Comparison of ENCODE assay signal across 24 cellular contexts in the genomic region with DNA sequence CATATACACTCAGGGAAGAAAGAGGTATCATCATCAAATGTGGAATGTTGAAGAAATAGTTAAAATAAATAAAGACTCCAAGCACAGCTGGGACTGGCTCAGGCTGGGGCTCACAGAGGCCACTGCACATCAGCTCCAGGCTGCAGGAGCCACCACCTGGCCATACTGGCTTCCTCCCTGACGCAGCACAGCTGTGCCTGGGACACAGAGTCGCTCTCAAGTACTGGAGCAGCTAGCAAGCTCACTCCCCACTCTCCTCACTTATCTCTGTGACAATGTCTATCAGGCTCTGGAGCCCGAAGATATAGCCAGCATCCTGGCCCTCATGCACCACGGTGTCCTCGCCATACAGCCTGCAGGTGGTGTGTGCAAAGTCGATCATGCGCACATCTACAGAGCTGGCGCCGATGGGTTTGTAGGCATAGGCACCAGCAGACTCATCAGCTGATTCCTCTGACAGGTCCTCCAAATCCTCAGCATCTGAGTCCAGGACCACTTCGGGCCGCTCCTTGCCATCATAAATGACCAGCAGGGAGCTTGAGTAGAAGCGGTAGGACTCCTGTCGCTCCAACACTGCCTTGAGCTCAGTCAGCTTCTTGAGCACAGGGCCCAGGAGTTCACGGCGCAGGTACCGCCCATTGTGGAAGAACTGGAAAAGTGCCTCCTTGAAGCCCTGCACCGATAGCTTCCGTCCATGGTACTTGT. TPM values are rescaled to one million over a fixed set of nuclear protein-coding genes. Genes with fewer than 3 reads are reported as not detected.
DNase-seq lines count a peak whose midpoint lies in the region; ATAC-seq, FAIRE-seq and TF ChIP-seq lines count a peak whose summit lies in the region.
"Had no signal": no experiment of that assay in that cellular context is flagged by ENCODE, and none has a peak within 500 bp of the region (broad histone marks: within the 10 kb centered on the region; RNA-seq: fewer than 3 reads in every experiment).

No MANE protein-coding gene starts in this region.

- H3K9me3 Mint-ChIP-seq in immature natural killer cell: no peaks in the 10 kb centered on the region
- no peaks in the 10 kb centered on the region for H3K9me3 Mint-ChIP-seq in activated CD4-positive, alpha-beta memory T cell treated with anti-CD3 and anti-CD28 coated beads for 36 hours
- H3K9me3 Mint-ChIP-seq: activated naive CD8-positive, alpha-beta T cell treated with anti-CD3 and anti-CD28 coated beads, Interleukin-2, amount 10 ng/mL, durations not matched to agents 7 days and 5 days; activated T-helper 2 cell treated with anti-CD3 and anti-CD28 coated beads, Interferon-gamma antibody, Interleukin-2, Interleukin-4, amounts not matched to agents 10 μg/mL and 5 μg/mL and 100 μg/mL, durations not matched to agents 14 hours and 24 hours and 36 hours; CD4-positive, alpha-beta T cell; natural killer cell; stimulated activated effector memory CD8-positive, alpha-beta T cell treated with anti-CD3 and anti-CD28 coated beads, Interleukin-12 subunit alpha, Interleukin-12 subunit beta, amount 100 ng/mL, for 72 hours; T-cell had no signal

- CTCF ChIA-PET in K562 (lab: Yijun Ruan, JAX; ENCODE audit: low intra/inter-chr PET ratio): no interaction called here
- CTCF ChIA-PET in activated CD4-positive, alpha-beta memory T cell treated with anti-CD3 and anti-CD28 coated beads for 36 hours (lab: Charles Lee): interaction anchor here (0.6 to 3.1 kb wide), 2 partner anchors 20 to 51 kb away, joined by 3 to 15 read pairs; no protein-coding TSS in a partner anchor

- 75% methylated on average over 18 of the region's 18 CpGs for WGBS in right cardiac atrium
- 75% methylated on average over 15 of the region's 18 CpGs for WGBS in K562 (ENCODE audit: insufficient coverage, low coverage, missing lambda C conversion rate)

- peaks cover 19 to 34% of the 10 kb centered on the region in 2 donors for H3K4me1 Mint-ChIP-seq in immature natural killer cell
- peaks cover 22% of the 10 kb centered on the region for H3K4me1 Mint-ChIP-seq in activated CD4-positive, alpha-beta memory T cell treated with anti-CD3 and anti-CD28 coated beads for 36 hours (ENCODE audit: low read depth)

- FAIRE-seq in K562 (lab: Jason Lieb, UNC): no peak
- FAIRE-seq: GM12891 had no signal

- H3K79me2 ChIP-seq in K562 (ENCODE audit: control insufficient read depth, insufficient read depth, low read length): peaks cover 24% of the 10 kb centered on the region

- H3K9me3 ChIP-seq in left ventricle myocardium inferior (replicated peaks) (no peaks in the 10 kb centered on the region), right cardiac atrium (ENCODE audit: control insufficient read depth, low read length) (no peaks in the 10 kb centered on the region), K562 (replicated peaks; ENCODE audit: control insufficient read depth, insufficient read depth, low read depth, low read length) (no peaks in the 10 kb centered on the region), upper lobe of right lung (no peaks in the 10 kb centered on the region)
- H3K9me3 ChIP-seq: testis had no signal

- no TSS peak for BruUV-seq in K562 (replicated peaks; lab: Mats Ljungman, UMichigan)

- peak overlapping the region in 1 of 5 donors; percentile 65 for H3K4me3 Mint-ChIP-seq in immature natural killer cell
- H3K4me3 Mint-ChIP-seq in activated CD4-positive, alpha-beta memory T cell treated with anti-CD3 and anti-CD28 coated beads for 36 hours: no peak overlapping the region
- H3K4me3 Mint-ChIP-seq: activated naive CD8-positive, alpha-beta T cell treated with anti-CD3 and anti-CD28 coated beads, Interleukin-2, amount 10 ng/mL, durations not matched to agents 7 days and 5 days; CD4-positive, alpha-beta T cell; natural killer cell; stimulated activated effector memory CD8-positive, alpha-beta T cell treated with anti-CD3 and anti-CD28 coated beads, Interleukin-12 subunit alpha, Interleukin-12 subunit beta, amount 100 ng/mL, for 72 hours; T-cell had no signal

- H3K27me3 Mint-ChIP-seq in immature natural killer cell (ENCODE audit: low read depth in 3 of 3): peaks cover 0 to 4% (median 2%) of the 10 kb centered on the region in 3 donors
- no peaks in the 10 kb centered on the region for H3K27me3 Mint-ChIP-seq in activated CD4-positive, alpha-beta memory T cell treated with anti-CD3 and anti-CD28 coated beads for 36 hours
- H3K27me3 Mint-ChIP-seq: activated naive CD8-positive, alpha-beta T cell treated with anti-CD3 and anti-CD28 coated beads, Interleukin-2, amount 10 ng/mL, durations not matched to agents 7 days and 5 days; CD4-positive, alpha-beta T cell; T-cell had no signal

- H3K36me3 ChIP-seq in left ventricle myocardium inferior (peaks cover 60% of the 10 kb centered on the region), K562 (ENCODE audit: control insufficient read depth, insufficient read depth, low read length) (peaks cover 63% of the 10 kb centered on the region), upper lobe of right lung (peaks cover 61% of the 10 kb centered on the region)

- no peak for TF ChIP-seq POLR2A in K562 (conservative IDR thresholded peaks at IDR 0.05)

- DNase-seq in left ventricle myocardium inferior (no peak), right cardiac atrium (no peak), K562 (ENCODE audit: extremely low read depth in 1 of 4, low spot score in 3 of 4) (no peak), upper lobe of right lung (peak; percentile 53), immature natural killer cell (no peak)
- no peak for DNase-seq in activated CD4-positive, alpha-beta memory T cell treated with anti-CD3 and anti-CD28 coated beads for 36 hours
- DNase-seq: ACHN; activated CD4-positive, alpha-beta T cell treated with anti-CD3 and anti-CD28 coated beads for 48 hours; activated naive CD8-positive, alpha-beta T cell treated with anti-CD3 and anti-CD28 coated beads, Interleukin-2, amount 10 ng/mL, durations not matched to agents 7 days and 5 days; CD4-positive, alpha-beta T cell; DMS79; left cardiac atrium; MM.1S; natural killer cell; NCI-H146; NCI-H69; SIG-M5; T-cell; testis had no signal

- peak overlapping the region in 2 of 6 donors; percentile 17 to 27 for H3K27ac Mint-ChIP-seq in immature natural killer cell
- H3K27ac Mint-ChIP-seq in activated CD4-positive, alpha-beta memory T cell treated with anti-CD3 and anti-CD28 coated beads for 36 hours: no peak overlapping the region
- H3K27ac Mint-ChIP-seq: activated naive CD8-positive, alpha-beta T cell treated with anti-CD3 and anti-CD28 coated beads, Interleukin-2, amount 10 ng/mL, durations not matched to agents 7 days and 5 days; activated T-helper 2 cell treated with anti-CD3 and anti-CD28 coated beads, Interferon-gamma antibody, Interleukin-2, Interleukin-4, amounts not matched to agents 10 μg/mL and 5 μg/mL and 100 μg/mL, durations not matched to agents 14 hours and 24 hours and 36 hours; CD4-positive, alpha-beta T cell; stimulated activated effector memory CD8-positive, alpha-beta T cell treated with anti-CD3 and anti-CD28 coated beads, Interleukin-12 subunit alpha, Interleukin-12 subunit beta, amount 100 ng/mL, for 72 hours had no signal

- H3K4me1 ChIP-seq in left ventricle myocardium inferior: peaks cover 58% of the 10 kb centered on the region
- peaks cover 8% of the 10 kb centered on the region for H3K4me1 ChIP-seq in right cardiac atrium (ENCODE audit: control insufficient read depth, insufficient read depth, low read length)
- H3K4me1 ChIP-seq in K562 (replicated peaks in 1 of 2; ENCODE audit: control insufficient read depth in 2 of 2, insufficient read depth in 2 of 2, low read length in 2 of 2): peaks cover 21 to 26% of the 10 kb centered on the region in 2 experiments; a peak in 4 of 5 replicates
- H3K4me1 ChIP-seq in upper lobe of right lung: peaks cover 22% of the 10 kb centered on the region

- peak overlapping the region in 1 of 2 experiments; percentile 13; a peak in 1 of 4 replicates for H3K9ac ChIP-seq in K562 (ENCODE audit: insufficient read depth in 1 of 2, low read depth in 2 of 2, low read length in 2 of 2)
- H3K9ac ChIP-seq: parathyroid adenoma had no signal

- intact Hi-C loops in left ventricle myocardium inferior (cut with micrococcal nuclease): no loop called here
- intact Hi-C loops in right cardiac atrium (cut with DNase I): no loop called here
- intact Hi-C loops in K562 (cut with micrococcal nuclease): no loop called here
- intact Hi-C loops in upper lobe of right lung (cut with DNase I): no loop called here
- intact Hi-C loops in activated CD4-positive, alpha-beta memory T cell treated with anti-CD3 and anti-CD28 coated beads for 36 hours (cut with micrococcal nuclease): no loop called here

- TF ChIP-seq RAD21 in K562 (CRISPR knock-in tag; conservative IDR thresholded peaks at IDR 0.05 in 1 of 2, IDR thresholded peaks at IDR 0.05 in 1 of 2): no peak

- H3K4me2 ChIP-seq in K562 (ENCODE audit: insufficient read depth, low read length): no peak overlapping the region

- peaks cover 5 to 19% (median 13%) of the 10 kb centered on the region in 3 donors for H3K36me3 Mint-ChIP-seq in immature natural killer cell
- peaks cover 28% of the 10 kb centered on the region for H3K36me3 Mint-ChIP-seq in activated CD4-positive, alpha-beta memory T cell treated with anti-CD3 and anti-CD28 coated beads for 36 hours

- POLR2A ChIA-PET in K562 (lab: Yijun Ruan, JAX): interaction anchor here (0.5 to 1.1 kb wide), 3 partner anchors 8 to 220 kb away, joined by 3 to 4 read pairs (median 4); no protein-coding TSS in a partner anchor
- POLR2A ChIA-PET in activated CD4-positive, alpha-beta memory T cell treated with anti-CD3 and anti-CD28 coated beads for 36 hours (lab: Charles Lee): no interaction called here

- in situ Hi-C loops in K562 (cut with MboI): no loop called here

- ATAC-seq in right cardiac atrium: no peak
- ATAC-seq in K562: no peak
- ATAC-seq in upper lobe of right lung: no peak
- ATAC-seq: left cardiac atrium; natural killer cell; stimulated activated effector memory CD8-positive, alpha-beta T cell treated with anti-CD3 and anti-CD28 coated beads, Interleukin-12 subunit alpha, Interleukin-12 subunit beta, amount 100 ng/mL, for 72 hours; T-cell had no signal

- no peaks in the 10 kb centered on the region for H3K9me1 ChIP-seq in K562 (ENCODE audit: control insufficient read depth, insufficient read depth, low read length)

- H2AFZ ChIP-seq in K562 (ENCODE audit: low read depth, low read length): no peak overlapping the region
- H2AFZ ChIP-seq: parathyroid adenoma had no signal

- TF ChIP-seq EP300 in K562 (IDR thresholded peaks at IDR 0.05; ENCODE audit: low read length): no peak

- H3K4me3 ChIP-seq in left ventricle myocardium inferior: no peak overlapping the region
- no peak overlapping the region for H3K4me3 ChIP-seq in right cardiac atrium (ENCODE audit: low read length)
- no peak overlapping the region for H3K4me3 ChIP-seq in K562
- no peak overlapping the region for H3K4me3 ChIP-seq in upper lobe of right lung
- H3K4me3 ChIP-seq: testis had no signal

- H3K27ac ChIP-seq in left ventricle myocardium inferior (replicated peaks) (peak overlapping the region; percentile 15), right cardiac atrium (ENCODE audit: low read length) (no peak overlapping the region), K562 (ENCODE audit: extremely low read depth, low read depth, low read length) (no peak overlapping the region; the same call in 2 of the 3 replicates), upper lobe of right lung (no peak overlapping the region)
- H3K27ac ChIP-seq: HL-60, testis had no signal

- H4K20me1 ChIP-seq in K562 (replicated peaks; ENCODE audit: control insufficient read depth, insufficient read depth, low read length): peaks cover 13% of the 10 kb centered on the region; the same call in 1 of the 2 replicates

- TF ChIP-seq CTCF in left ventricle myocardium inferior (IDR thresholded peaks at IDR 0.05; ENCODE audit: borderline replicate concordance): no peak
- TF ChIP-seq CTCF in K562 (IDR thresholded peaks at IDR 0.05 in 2 of 3, conservative IDR thresholded peaks at IDR 0.05 in 1 of 3; ENCODE audit: insufficient read depth in 2 of 3, low read depth in 1 of 3, low read length in 3 of 3): no peak
- TF ChIP-seq CTCF in upper lobe of right lung (IDR thresholded peaks at IDR 0.05): no peak

- H3K27me3 ChIP-seq in left ventricle myocardium inferior (ENCODE audit: low read depth) (no peaks in the 10 kb centered on the region), right cardiac atrium (ENCODE audit: control insufficient read depth, insufficient read depth) (no peaks in the 10 kb centered on the region), K562 (ENCODE audit: control insufficient read depth in 2 of 2, insufficient read depth in 2 of 2, low read length in 2 of 2) (no peaks in the 10 kb centered on the region), upper lobe of right lung (no peaks in the 10 kb centered on the region)
- H3K27me3 ChIP-seq: testis had no signal

RNA-seq across cellular contexts. Expression of gene NCKIPSD, which starts 2.5 kb away (rescaled TPM):
- total RNA-seq in left ventricle myocardium inferior (17.0 TPM), right cardiac atrium (10 to 100 TPM; 31.1 to 49.8 (median 42.1) TPM), K562 (2014; rRNA removed) (12.3 and 18.7 TPM in 2 replicates), K562 (2014; rRNA removed; fragmentation: Illumina TruSeq; extraction: Trizol) (4.1 and 6.3 TPM in 2 replicates), K562 (2015; rRNA removed; fragmentation: Illumina TruSeq; extraction: Trizol) (9.7 and 10.0 TPM in 2 replicates), K562 (2021) (17.3 and 20.1 TPM in 2 replicates), upper lobe of right lung (18.3 TPM)
- polyA plus RNA-seq in right cardiac atrium (32.5 TPM), K562 (2011; rRNA removed) (24.4 and 35.6 TPM in 2 replicates), K562 (2014; fragmentation: Illumina TruSeq; extraction: Trizol) (15.0 and 16.2 TPM in 2 replicates), K562 (2014; fragmentation: Nextera tagmentation; extraction: Ambion mirVana) (1 to 10 TPM in 1 of 2 experiments, under 1 TPM in 1; 0.49 to 1.7 TPM), K562 (2014; rRNA removed) (17.8 and 21.4 TPM in 2 replicates), immature natural killer cell (1 to 10 TPM; 4.8 to 8.7 (median 5.6) TPM)
- total RNA-seq in K562 (2011; cell fraction: chromatin; rRNA removed; ENCODE audit: low replicate concordance): 29.1 and 109 TPM in 2 replicates
- 55.4 and 58.4 TPM in 2 replicates for total RNA-seq in K562 (2011; cell fraction: nucleolus; rRNA removed)
- total RNA-seq in K562 (2011; cell fraction: nucleoplasm; rRNA removed): 33.2 and 33.4 TPM in 2 replicates
- 38.2 and 70.0 TPM in 2 replicates for polyA plus RNA-seq in K562 (2011; cell fraction: cytosol; rRNA removed)
- 114 and 150 TPM in 2 replicates for polyA plus RNA-seq in K562 (2011; cell fraction: nucleus; rRNA removed)
- polyA plus RNA-seq in K562 (2012): 14.6 and 23.0 TPM in 2 replicates
- polyA minus RNA-seq in K562 (2011; rRNA and poly(A)+ RNA removed): 14.6 and 22.5 TPM in 2 replicates
- 25.6 and 29.7 TPM in 2 replicates for polyA minus RNA-seq in K562 (2011; cell fraction: cytosol; rRNA and poly(A)+ RNA removed)
- 33.0 and 36.1 TPM in 2 replicates for polyA minus RNA-seq in K562 (2011; cell fraction: nucleus; rRNA and poly(A)+ RNA removed)
- total RNA-seq in activated CD4-positive, alpha-beta memory T cell treated with anti-CD3 and anti-CD28 coated beads for 36 hours: 10 to 100 TPM; 36.5 to 38.5 TPM

RNA-seq across cellular contexts. Expression of gene CELSR3, which starts 25.5 kb away (rescaled TPM):
- total RNA-seq in left ventricle myocardium inferior (0.14 TPM), right cardiac atrium (under 1 TPM; 0.20 to 0.33 (median 0.27) TPM), K562 (2014; rRNA removed) (0.64 and 0.98 TPM in 2 replicates), K562 (2014; rRNA removed; fragmentation: Illumina TruSeq; extraction: Trizol) (0.47 and 0.48 TPM in 2 replicates), K562 (2015; rRNA removed; fragmentation: Illumina TruSeq; extraction: Trizol) (0.76 and 0.79 TPM in 2 replicates), K562 (2021) (1.6 and 2.1 TPM in 2 replicates), upper lobe of right lung (1.2 TPM)
- polyA plus RNA-seq in right cardiac atrium (0.27 TPM), K562 (2011; rRNA removed) (0.84 and 0.93 TPM in 2 replicates), K562 (2014; fragmentation: Illumina TruSeq; extraction: Trizol) (1.1 and 1.5 TPM in 2 replicates), K562 (2014; fragmentation: Nextera tagmentation; extraction: Ambion mirVana) (under 1 TPM; 0.10 to 0.20 TPM), K562 (2014; rRNA removed) (1.3 and 2.7 TPM in 2 replicates), immature natural killer cell (under 1 TPM in 2 of 3 donors, not detected in 1; 0.46 to 0.48 TPM)
- 5.4 and 13.8 TPM in 2 replicates for total RNA-seq in K562 (2011; cell fraction: chromatin; rRNA removed; ENCODE audit: low replicate concordance)
- total RNA-seq in K562 (2011; cell fraction: nucleolus; rRNA removed): 7.0 and 9.3 TPM in 2 replicates
- 6.1 and 6.5 TPM in 2 replicates for total RNA-seq in K562 (2011; cell fraction: nucleoplasm; rRNA removed)
- 0.87 and 1.8 TPM in 2 replicates for polyA plus RNA-seq in K562 (2011; cell fraction: cytosol; rRNA removed)
- polyA plus RNA-seq in K562 (2011; cell fraction: nucleus; rRNA removed): 5.5 and 8.2 TPM in 2 replicates
- 1.5 and 1.6 TPM in 2 replicates for polyA plus RNA-seq in K562 (2012)
- polyA minus RNA-seq in K562 (2011; rRNA and poly(A)+ RNA removed): 0.78 and 1.9 TPM in 2 replicates
- 1.8 and 2.0 TPM in 2 replicates for polyA minus RNA-seq in K562 (2011; cell fraction: cytosol; rRNA and poly(A)+ RNA removed)
- polyA minus RNA-seq in K562 (2011; cell fraction: nucleus; rRNA and poly(A)+ RNA removed): 2.7 and 3.0 TPM in 2 replicates
- 1 to 10 TPM; 6.9 to 7.5 TPM for total RNA-seq in activated CD4-positive, alpha-beta memory T cell treated with anti-CD3 and anti-CD28 coated beads for 36 hours

RNA-seq across cellular contexts. Expression of gene IP6K2, which starts 28.8 kb away (rescaled TPM):
- total RNA-seq in left ventricle myocardium inferior: 23.5 TPM
- 10 to 100 TPM; 21.2 to 43.2 (median 33.8) TPM for total RNA-seq in right cardiac atrium
- polyA plus RNA-seq in right cardiac atrium: 57.8 TPM
- 178 and 218 TPM in 2 replicates for total RNA-seq in K562 (2011; cell fraction: chromatin; rRNA removed; ENCODE audit: low replicate concordance)
- 134 and 138 TPM in 2 replicates for total RNA-seq in K562 (2011; cell fraction: nucleolus; rRNA removed)
- 174 and 186 TPM in 2 replicates for total RNA-seq in K562 (2011; cell fraction: nucleoplasm; rRNA removed)
- 46.1 and 50.4 TPM in 2 replicates for total RNA-seq in K562 (2014; rRNA removed)
- 37.6 and 38.9 TPM in 2 replicates for total RNA-seq in K562 (2014; rRNA removed; fragmentation: Illumina TruSeq; extraction: Trizol)
- 46.9 and 48.8 TPM in 2 replicates for total RNA-seq in K562 (2015; rRNA removed; fragmentation: Illumina TruSeq; extraction: Trizol)
- 41.3 and 48.0 TPM in 2 replicates for total RNA-seq in K562 (2021)
- polyA plus RNA-seq in K562 (2011; rRNA removed): 60.2 and 102 TPM in 2 replicates
- 75.7 and 102 TPM in 2 replicates for polyA plus RNA-seq in K562 (2011; cell fraction: cytosol; rRNA removed)
- 547 and 559 TPM in 2 replicates for polyA plus RNA-seq in K562 (2011; cell fraction: nucleus; rRNA removed)
- 50.4 and 55.4 TPM in 2 replicates for polyA plus RNA-seq in K562 (2012)
- 57.1 and 79.3 TPM in 2 replicates for polyA plus RNA-seq in K562 (2014; fragmentation: Illumina TruSeq; extraction: Trizol)
- 10 to 100 TPM; 19.6 to 26.3 TPM for polyA plus RNA-seq in K562 (2014; fragmentation: Nextera tagmentation; extraction: Ambion mirVana)
- 69.6 and 78.1 TPM in 2 replicates for polyA plus RNA-seq in K562 (2014; rRNA removed)
- 43.8 and 51.2 TPM in 2 replicates for polyA minus RNA-seq in K562 (2011; rRNA and poly(A)+ RNA removed)
- polyA minus RNA-seq in K562 (2011; cell fraction: cytosol; rRNA and poly(A)+ RNA removed): 19.8 and 28.5 TPM in 2 replicates
- polyA minus RNA-seq in K562 (2011; cell fraction: nucleus; rRNA and poly(A)+ RNA removed): 33.5 and 60.8 TPM in 2 replicates
- 44.2 TPM for total RNA-seq in upper lobe of right lung
- 10 to 100 TPM; 55.5 to 82.3 (median 63.7) TPM for polyA plus RNA-seq in immature natural killer cell
- 10 to 100 TPM; 41.6 to 43.4 TPM for total RNA-seq in activated CD4-positive, alpha-beta memory T cell treated with anti-CD3 and anti-CD28 coated beads for 36 hours

RNA-seq across cellular contexts. Expression of gene SLC26A6, which starts 52.9 kb away (rescaled TPM):
- total RNA-seq in left ventricle myocardium inferior (12.9 TPM), right cardiac atrium (10 to 100 TPM in 3 of 4 donors, 1 to 10 TPM in 1; 8.6 to 15.4 (median 14.5) TPM), K562 (2014; rRNA removed) (14.8 and 22.2 TPM in 2 replicates), K562 (2014; rRNA removed; fragmentation: Illumina TruSeq; extraction: Trizol) (7.1 and 10.5 TPM in 2 replicates), K562 (2015; rRNA removed; fragmentation: Illumina TruSeq; extraction: Trizol) (11.9 and 12.4 TPM in 2 replicates), K562 (2021) (26.5 and 27.2 TPM in 2 replicates), upper lobe of right lung (19.9 TPM)
- polyA plus RNA-seq in right cardiac atrium (12.0 TPM), K562 (2011; rRNA removed) (20.4 and 42.8 TPM in 2 replicates), K562 (2014; fragmentation: Illumina TruSeq; extraction: Trizol) (19.7 and 21.0 TPM in 2 replicates), K562 (2014; fragmentation: Nextera tagmentation; extraction: Ambion mirVana) (1 to 10 TPM; 2.1 to 4.5 TPM), K562 (2014; rRNA removed) (24.8 and 26.6 TPM in 2 replicates), immature natural killer cell (1 to 10 TPM; 2.2 to 7.8 (median 5.1) TPM)
- total RNA-seq in K562 (2011; cell fraction: chromatin; rRNA removed; ENCODE audit: low replicate concordance): 176 and 387 TPM in 2 replicates
- 251 and 260 TPM in 2 replicates for total RNA-seq in K562 (2011; cell fraction: nucleolus; rRNA removed)
- total RNA-seq in K562 (2011; cell fraction: nucleoplasm; rRNA removed): 183 and 192 TPM in 2 replicates
- polyA plus RNA-seq in K562 (2011; cell fraction: cytosol; rRNA removed): 28.1 and 30.5 TPM in 2 replicates
- 437 and 444 TPM in 2 replicates for polyA plus RNA-seq in K562 (2011; cell fraction: nucleus; rRNA removed)
- polyA plus RNA-seq in K562 (2012): 25.1 and 26.5 TPM in 2 replicates
- 21.2 and 21.7 TPM in 2 replicates for polyA minus RNA-seq in K562 (2011; rRNA and poly(A)+ RNA removed)
- polyA minus RNA-seq in K562 (2011; cell fraction: cytosol; rRNA and poly(A)+ RNA removed): 21.2 and 26.8 TPM in 2 replicates
- 95.1 and 104 TPM in 2 replicates for polyA minus RNA-seq in K562 (2011; cell fraction: nucleus; rRNA and poly(A)+ RNA removed)
- 10 to 100 TPM; 47.7 to 52.4 TPM for total RNA-seq in activated CD4-positive, alpha-beta memory T cell treated with anti-CD3 and anti-CD28 coated beads for 36 hours
